Comparison of ENCODE assay signal across 17 cellular contexts in genomic region chr1:30383131-30383793, GRCh38.
"Had no signal": no experiment of that assay in that cellular context is flagged by ENCODE, and none has a peak within 500 bp of the region (broad histone marks: within the 10 kb centered on the region; RNA-seq: fewer than 3 reads in every experiment).

No MANE protein-coding gene starts in this region.

- H3K27me3 ChIP-seq: brain microvascular endothelial cell had no signal

- DNase-seq: activated CD8-positive, alpha-beta memory T cell treated with anti-CD3 and anti-CD28 coated beads, Interleukin-2, amount 50 U/mL, for 4 hours; activated CD8-positive, alpha-beta T cell treated with anti-CD3 and anti-CD28 coated beads for 36 hours; activated naive CD4-positive, alpha-beta T cell treated with anti-CD3 and anti-CD28 coated beads, Interleukin-2, amount 50 U/mL, for 16 hours; amniotic stem cell; brain microvascular endothelial cell; cerebellar nuclear complex; dermis blood vessel endothelial cell; stimulated activated CD4-positive, alpha-beta T cell treated with anti-CD3 and anti-CD28 coated beads, Interleukin-15, amount 100 ng/mL, for 24 hours; stimulated activated CD4-positive, alpha-beta T cell treated with anti-CD3 and anti-CD28 coated beads, Interleukin-4, amount 100 ng/mL, for 24 hours; T-cell; T1000 had no signal

- H3K27ac Mint-ChIP-seq: activated CD8-positive, alpha-beta T cell treated with anti-CD3 and anti-CD28 coated beads for 36 hours; activated T-helper 1 cell treated with anti-CD3 and anti-CD28 coated beads, Interleukin-12 subunit alpha, Interleukin-12 subunit beta, Interleukin-2, Interleukin-4 antibody, amounts not matched to agents 30 ng/mL and 10 ng/mL and 1 ng/mL, durations not matched to agents 14 hours and 24 hours and 36 hours; stimulated activated naive CD8-positive, alpha-beta T cell treated with anti-CD3 and anti-CD28 coated beads, Interleukin-15, Interleukin-2, amounts not matched to agents 100 ng/mL and 50 ng/mL, for 24 hours; T-cell had no signal

- H3K9me3 Mint-ChIP-seq: activated CD8-positive, alpha-beta T cell treated with anti-CD3 and anti-CD28 coated beads for 36 hours; activated T-helper 1 cell treated with anti-CD3 and anti-CD28 coated beads, Interleukin-12 subunit alpha, Interleukin-12 subunit beta, Interleukin-2, Interleukin-4 antibody, amounts not matched to agents 30 ng/mL and 10 ng/mL and 1 ng/mL, durations not matched to agents 14 hours and 24 hours and 36 hours; nephron; stimulated activated naive CD8-positive, alpha-beta T cell treated with anti-CD3 and anti-CD28 coated beads, Interleukin-15, Interleukin-2, amounts not matched to agents 100 ng/mL and 50 ng/mL, for 24 hours; T-cell had no signal

- H3K36me3 ChIP-seq: brain microvascular endothelial cell, thoracic aorta had no signal

- H3K4me3 Mint-ChIP-seq: activated CD8-positive, alpha-beta T cell treated with anti-CD3 and anti-CD28 coated beads for 36 hours; activated T-helper 1 cell treated with anti-CD3 and anti-CD28 coated beads, Interleukin-12 subunit alpha, Interleukin-12 subunit beta, Interleukin-2, Interleukin-4 antibody, amounts not matched to agents 30 ng/mL and 10 ng/mL and 1 ng/mL, durations not matched to agents 14 hours and 24 hours and 36 hours; nephron; stimulated activated naive CD8-positive, alpha-beta T cell treated with anti-CD3 and anti-CD28 coated beads, Interleukin-15, Interleukin-2, amounts not matched to agents 100 ng/mL and 50 ng/mL, for 24 hours; T-cell had no signal

- H3K27ac ChIP-seq: brain microvascular endothelial cell, thoracic aorta, VCaP had no signal

- H3K9me3 ChIP-seq: thoracic aorta had no signal

- H3K4me3 ChIP-seq: thoracic aorta had no signal

- H3K36me3 Mint-ChIP-seq: T-cell had no signal

- ATAC-seq: activated CD8-positive, alpha-beta T cell treated with anti-CD3 and anti-CD28 coated beads for 36 hours; left lobe of liver; T-cell had no signal
